1 cellular context compared by ENCODE assay signal in genomic region chr1:207306603-207307002, GRCh38.
TF ChIP-seq lines count a peak whose summit lies in the region.

No MANE protein-coding gene starts in this region.

TF ChIP-seq in WTC11, 78 proteins besides CTCF, POLR2A, EP300 and RAD21 (continued from another document):
- no peak for TF ChIP-seq CDX4 (CRISPR knock-in tag; IDR thresholded peaks at IDR 0.05; ENCODE audit: borderline replicate concordance)
- TF ChIP-seq ZNF532 (CRISPR knock-in tag; IDR thresholded peaks at IDR 0.05; ENCODE audit: borderline replicate concordance) = no peak
- no peak for TF ChIP-seq NR2C2 (CRISPR knock-in tag; IDR thresholded peaks at IDR 0.05)
- TF ChIP-seq MLX (CRISPR knock-in tag; IDR thresholded peaks at IDR 0.05) = no peak
- TF ChIP-seq IRF2 (CRISPR knock-in tag; IDR thresholded peaks at IDR 0.05; ENCODE audit: borderline replicate concordance, low read depth) = no peak
- no peak for TF ChIP-seq EMX1 (CRISPR knock-in tag; IDR thresholded peaks at IDR 0.05)
- TF ChIP-seq E2F4 (CRISPR knock-in tag; IDR thresholded peaks at IDR 0.05; ENCODE audit: borderline replicate concordance, low read depth) = no peak
- TF ChIP-seq FOXK1 (CRISPR knock-in tag; IDR thresholded peaks at IDR 0.05) = no peak
- TF ChIP-seq ZBTB43 (CRISPR knock-in tag; IDR thresholded peaks at IDR 0.05) = no peak
- no peak for TF ChIP-seq TEAD4 (CRISPR knock-in tag; IDR thresholded peaks at IDR 0.05)
- TF ChIP-seq MYBL2 (CRISPR knock-in tag; IDR thresholded peaks at IDR 0.05) = no peak
